In genomic region chr10:87816842-87817178, GRCh38 we compare ENCODE assay signal across 8 cellular contexts. TPM values are rescaled to one million over a fixed set of nuclear protein-coding genes. Genes with fewer than 3 reads are reported as not detected.
A peak's percentile ranks its signal among the peaks of the same experiment; 100 is the strongest.
DNase-seq lines count a peak whose midpoint lies in the region; ATAC-seq and TF ChIP-seq lines count a peak whose summit lies in the region.
"Had no signal": no experiment of that assay in that cellular context is flagged by ENCODE, and none has a peak within 500 bp of the region (broad histone marks: within the 10 kb centered on the region; RNA-seq: fewer than 3 reads in every experiment).

No MANE protein-coding gene starts in this region.

- H3K4me2 ChIP-seq in HCT116 (ENCODE audit: low read length) (peak overlapping the region; percentile 98), SK-N-SH (peak overlapping the region; percentile 86), smooth muscle cell (peak overlapping the region; percentile 93)

- H2AFZ ChIP-seq in HCT116 (ENCODE audit: low read depth, low read length, poor library complexity, severe bottlenecking) (no peak overlapping the region), SK-N-SH (ENCODE audit: low read depth) (peak overlapping the region; percentile 16; the same call in 1 of the 2 replicates), smooth muscle cell (ENCODE audit: low read depth) (peak overlapping the region; percentile 95)

- TF ChIP-seq CTCF in HCT116 (IDR thresholded peaks at IDR 0.05 in 2 of 3, conservative IDR thresholded peaks at IDR 0.05 in 1 of 3; ENCODE audit: borderline replicate concordance in 1 of 3, insufficient read depth in 1 of 3, low read depth in 2 of 3, low read length in 2 of 3) = no peak
- no peak for TF ChIP-seq CTCF in SK-N-SH (IDR thresholded peaks at IDR 0.05)
- no peak for TF ChIP-seq CTCF in smooth muscle cell (IDR thresholded peaks at IDR 0.05; ENCODE audit: borderline replicate concordance, insufficient read depth, poor library complexity, severe bottlenecking)

- H3K36me3 ChIP-seq in HCT116 (ENCODE audit: control insufficient read depth in 1 of 2, insufficient read depth in 2 of 2, low read length in 2 of 2) = peaks cover 0 to 6% of the 10 kb centered on the region in 2 experiments; a peak in 1 of 4 replicates
- H3K36me3 ChIP-seq in SK-N-SH (replicated peaks in 1 of 2; ENCODE audit: control insufficient read depth in 1 of 2, insufficient read depth in 2 of 2, low read length in 1 of 2) = peaks cover 23 to 27% of the 10 kb centered on the region in 2 experiments
- H3K36me3 ChIP-seq in smooth muscle cell (ENCODE audit: low read depth) = peaks cover 4% of the 10 kb centered on the region

- H4K20me1 ChIP-seq in HCT116 (ENCODE audit: insufficient read depth) (peaks cover 18% of the 10 kb centered on the region; the same call in 1 of the 2 replicates), SK-N-SH (ENCODE audit: insufficient read depth) (peaks cover 19% of the 10 kb centered on the region), smooth muscle cell (ENCODE audit: low read depth) (peaks cover 37% of the 10 kb centered on the region)

- peaks cover 62% of the 10 kb centered on the region for H3K79me2 ChIP-seq in HCT116 (ENCODE audit: insufficient read depth, low read length)
- H3K79me2 ChIP-seq in SK-N-SH (ENCODE audit: insufficient read depth) = peaks cover 60% of the 10 kb centered on the region
- H3K79me2 ChIP-seq in smooth muscle cell (ENCODE audit: low read depth) = peaks cover 61% of the 10 kb centered on the region

- peaks cover 7 to 22% of the 10 kb centered on the region in 2 experiments for H3K4me1 ChIP-seq in HCT116 (ENCODE audit: control insufficient read depth in 1 of 2, insufficient read depth in 2 of 2, low read length in 2 of 2)
- H3K4me1 ChIP-seq in SK-N-SH (ENCODE audit: control insufficient read depth in 1 of 2, insufficient read depth in 2 of 2, low read depth in 1 of 2, low read length in 1 of 2) = peaks cover 10 to 12% of the 10 kb centered on the region in 2 experiments; a peak in 3 of 4 replicates
- H3K4me1 ChIP-seq in smooth muscle cell (ENCODE audit: low read depth) = peaks cover 15% of the 10 kb centered on the region

- 15% methylated on average over 4 of the region's 4 CpGs for WGBS in SK-N-SH (ENCODE audit: low lambda C conversion rate)
- WGBS in smooth muscle cell (ENCODE audit: low lambda C conversion rate) = 51% methylated on average over 4 of the region's 4 CpGs

- H3K27ac ChIP-seq in HCT116 (ENCODE audit: low read depth, low read length) = no peak overlapping the region
- H3K27ac ChIP-seq in SK-N-SH (ENCODE audit: low read depth in 2 of 2, low read length in 1 of 2) = peak overlapping the region; percentile 91 to 95; a peak in 3 of 4 replicates
- H3K27ac ChIP-seq in smooth muscle cell (ENCODE audit: low read depth) = peak overlapping the region; percentile 70

- H3F3A ChIP-seq in SK-N-SH (replicated peaks; ENCODE audit: insufficient read depth) (peaks cover 17% of the 10 kb centered on the region), smooth muscle cell (ENCODE audit: low read depth) (no peaks in the 10 kb centered on the region)

- ATAC-seq in HCT116 = no peak
- ATAC-seq in left lobe of liver = no peak
- ATAC-seq in GM21717 (IDR thresholded peaks at IDR 0.05; ENCODE audit: unreplicated experiment) = no peak

- H3K9me3 ChIP-seq in HCT116 (ENCODE audit: control insufficient read depth in 1 of 2, insufficient read depth in 1 of 2, low read depth in 1 of 2, low read length in 2 of 2) = no peaks in the 10 kb centered on the region
- no peaks in the 10 kb centered on the region for H3K9me3 ChIP-seq in SK-N-SH
- no peaks in the 10 kb centered on the region for H3K9me3 ChIP-seq in smooth muscle cell (replicated peaks; ENCODE audit: low read depth)

- H3K4me3 ChIP-seq in HCT116 (replicated peaks in 1 of 2; ENCODE audit: low read depth in 1 of 2, low read length in 2 of 2) (peak overlapping the region; percentile 83 to 85), SK-N-SH (ENCODE audit: low read depth in 2 of 2, low read length in 1 of 2) (peak overlapping the region; percentile 86 to 94), smooth muscle cell (peak overlapping the region; percentile 71)

- H3K9ac ChIP-seq in HCT116 (ENCODE audit: low read length) (peak overlapping the region; percentile 93), SK-N-SH (peak overlapping the region; percentile 90), smooth muscle cell (ENCODE audit: low read depth) (peak overlapping the region; percentile 81)

- TF ChIP-seq POLR2A in HCT116 (IDR thresholded peaks at IDR 0.05; ENCODE audit: borderline replicate concordance, extremely low read depth, insufficient read depth, insufficient read length) = no peak

- TF ChIP-seq EP300 in SK-N-SH (IDR thresholded peaks at IDR 0.05; ENCODE audit: borderline replicate concordance in 1 of 2, low read depth in 1 of 2, low read length in 1 of 2) = no peak

- no peak for DNase-seq in HCT116 (ENCODE audit: low read depth, low spot score)
- DNase-seq in SK-N-SH = no peak
- DNase-seq in fibroblast of peridontal ligament (ENCODE audit: extremely low read depth) = peak; percentile 9
- DNase-seq in smooth muscle cell (lab: John Stamatoyannopoulos, UW; ENCODE audit: unreplicated experiment) = no peak
- DNase-seq in NCI-H510A treated with DMSO at 0.1 percent for 48 hours (lab: John Stamatoyannopoulos, UW) = no peak
- DNase-seq in left lobe of liver (ENCODE audit: low spot score) = no peak

- no TSS peak for BruUV-seq in HCT116 (replicated peaks; lab: Mats Ljungman, UMichigan)

- H3K27me3 ChIP-seq in HCT116 (ENCODE audit: insufficient read depth, low read length) (no peaks in the 10 kb centered on the region), SK-N-SH (ENCODE audit: insufficient read depth) (no peaks in the 10 kb centered on the region), smooth muscle cell (ENCODE audit: low read depth) (no peaks in the 10 kb centered on the region)

- H3K9me2 ChIP-seq in HCT116 (ENCODE audit: insufficient read depth) = no peaks in the 10 kb centered on the region
- H3K9me2 ChIP-seq in SK-N-SH = no peaks in the 10 kb centered on the region; the same call in 1 of the 2 replicates

- CTCF ChIA-PET in HCT116 (lab: Charles Lee) = no interaction called here
- CTCF ChIA-PET in SK-N-SH (lab: Yijun Ruan, JAX) = interaction anchor here (1.0 to 1.5 kb wide), 2 partner anchors 30 to 34 kb away, joined by 3 to 4 read pairs; no protein-coding TSS in a partner anchor

- no peak for TF ChIP-seq RAD21 in HCT116 (IDR thresholded peaks at IDR 0.05; ENCODE audit: low read depth)
- TF ChIP-seq RAD21 in SK-N-SH (IDR thresholded peaks at IDR 0.05; ENCODE audit: low read length) = no peak

- POLR2A ChIA-PET in HCT116 (lab: Charles Lee) = interaction anchor here (1.7 kb wide), 1 partner anchor 29 kb away, joined by 6 read pairs; no protein-coding TSS in a partner anchor
- POLR2A ChIA-PET in SK-N-SH (lab: Yijun Ruan, JAX) = no interaction called here

- RAD21 ChIA-PET in HCT116 (lab: Charles Lee; ENCODE audit: low non-redundant PET in 1 of 2, low total read pairs in 2 of 2, uncharacterized antibody in 2 of 2, unreplicated experiment in 2 of 2) = no interaction called here

- intact Hi-C loops in HCT116 (cut with micrococcal nuclease) = no loop called here

TF ChIP-seq in HCT116, 20 proteins besides CTCF, POLR2A, EP300 and RAD21:
- no peak for TF ChIP-seq CBX3 (IDR thresholded peaks at IDR 0.05; ENCODE audit: low read depth)
- no peak for TF ChIP-seq ATF3 (IDR thresholded peaks at IDR 0.05)
- no peak for TF ChIP-seq YY1 (IDR thresholded peaks at IDR 0.05; ENCODE audit: extremely low read depth, insufficient replicate concordance, low read depth, low read length)
- no peak for TF ChIP-seq ZFX (IDR thresholded peaks at IDR 0.05)

TF ChIP-seq in SK-N-SH, 30 proteins besides CTCF, POLR2A, EP300 and RAD21 (continues in another document):
- TF ChIP-seq POLR2AphosphoS5 (IDR thresholded peaks at IDR 0.05; ENCODE audit: low read depth, low read length) = no peak
- TF ChIP-seq TCF12 (IDR thresholded peaks at IDR 0.05) = no peak

RNA-seq across cellular contexts. Expression of gene ATAD1, which starts 1.2 kb away (rescaled TPM):
- total RNA-seq in HCT116 (2021; ENCODE audit: unreplicated experiment) (66.4 TPM), smooth muscle cell (64.0 and 71.8 TPM in 2 replicates), left lobe of liver (20.6 TPM)
- polyA plus RNA-seq in HCT116 (2012) = 17.5 and 22.0 TPM in 2 replicates
- polyA plus RNA-seq in SK-N-SH (2012; rRNA removed) (13.5 and 21.0 TPM in 2 replicates), smooth muscle cell (38.1 and 39.9 TPM in 2 replicates)
- polyA plus RNA-seq in SK-N-SH (2012; cell fraction: cytosol; rRNA removed) = 26.3 and 34.2 TPM in 2 replicates
- 4.0 and 16.5 TPM in 2 replicates for polyA plus RNA-seq in SK-N-SH (2012; cell fraction: nucleus; rRNA removed)
- total RNA-seq: RPMI7951 had no signal

RNA-seq across cellular contexts. Expression of gene KLLN, which starts 46.5 kb away (rescaled TPM):
- 1.4 TPM for total RNA-seq in HCT116 (2021; ENCODE audit: unreplicated experiment)
- polyA plus RNA-seq in HCT116 (2012) = 0.37 and 0.51 TPM in 2 replicates
- 0.83 and 1.2 TPM in 2 replicates for polyA plus RNA-seq in SK-N-SH (2012; rRNA removed)
- polyA plus RNA-seq in SK-N-SH (2012; cell fraction: cytosol; rRNA removed) = 0.86 and 1.0 TPM in 2 replicates
- 0.51 and 0.54 TPM in 2 replicates for polyA plus RNA-seq in SK-N-SH (2012; cell fraction: nucleus; rRNA removed)
- 0.09 and 0.18 TPM in 2 replicates for total RNA-seq in smooth muscle cell
- polyA plus RNA-seq in smooth muscle cell = 0.60 TPM in 1 of 2 replicates, not detected in the other
- total RNA-seq in left lobe of liver = 0.68 TPM
- total RNA-seq: RPMI7951 had no signal

RNA-seq across cellular contexts. Expression of gene PTEN, which starts 46.6 kb away (rescaled TPM):
- 58.7 TPM for total RNA-seq in HCT116 (2021; ENCODE audit: unreplicated experiment)
- polyA plus RNA-seq in HCT116 (2012) = 25.2 and 30.5 TPM in 2 replicates
- polyA plus RNA-seq in SK-N-SH (2012; rRNA removed) = 12.8 and 13.1 TPM in 2 replicates
- polyA plus RNA-seq in SK-N-SH (2012; cell fraction: cytosol; rRNA removed) = 15.4 and 25.8 TPM in 2 replicates
- polyA plus RNA-seq in SK-N-SH (2012; cell fraction: nucleus; rRNA removed) = 8.4 and 14.2 TPM in 2 replicates
- total RNA-seq in smooth muscle cell = 78.3 and 87.3 TPM in 2 replicates
- 30.6 and 45.1 TPM in 2 replicates for polyA plus RNA-seq in smooth muscle cell
- total RNA-seq in left lobe of liver = 41.5 TPM
